ENCODE assay signal across 8 cellular contexts in the genomic region with DNA sequence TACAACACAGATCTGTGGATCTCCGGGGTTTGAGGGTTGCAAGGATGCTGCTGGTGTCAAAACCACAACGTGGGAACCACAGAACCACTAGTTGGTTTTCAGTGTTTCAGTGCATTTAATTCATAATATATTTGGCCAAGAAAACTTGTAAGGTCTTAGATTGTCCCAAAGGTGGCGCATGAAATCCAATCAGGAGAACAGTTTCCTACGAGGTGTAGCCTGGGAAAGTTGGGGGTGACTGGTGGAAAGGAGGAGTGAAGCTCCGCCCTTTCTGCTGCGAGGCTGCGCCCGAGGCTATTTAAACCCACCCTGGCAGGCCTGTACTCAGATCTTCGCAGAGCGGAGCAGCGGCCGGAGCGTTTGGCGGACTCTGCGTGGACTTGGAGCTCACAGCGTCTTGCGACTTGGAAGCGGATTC. TPM values are rescaled to one million over a fixed set of nuclear protein-coding genes. Genes with fewer than 3 reads are reported as not detected.
DNase-seq lines count a peak whose midpoint lies in the region; ATAC-seq and TF ChIP-seq lines count a peak whose summit lies in the region.
"Not testable (repeated sequence)": the region's sequence is repeated elsewhere in the genome, so short reads cannot be mapped to it uniquely, and the experiment has no call there.

No MANE protein-coding gene starts in this region.

- DNase-seq in AG09309 (ENCODE audit: low read depth), result not testable (repeated sequence)
- peak; percentile 54 for DNase-seq in HCT116 (ENCODE audit: low read depth, low spot score)
- DNase-seq in SK-N-DZ (ENCODE audit: low spot score), result peak; percentile 88
- peak; percentile 27 for DNase-seq in activated T-cell treated with anti-CD3 and anti-CD28 coated beads for 48 hours (ENCODE audit: low read depth)
- DNase-seq in central memory CD8-positive, alpha-beta T cell (ENCODE audit: low spot score in 2 of 2), result peak; percentile 32 to 48
- DNase-seq in heart right ventricle, result peak; percentile 39 to 47
- DNase-seq in mesenteric fat pad (ENCODE audit: low spot score), result peak; percentile 97
- peak; percentile 39 for DNase-seq in stimulated activated CD4-positive, alpha-beta T cell treated with anti-CD3 and anti-CD28 coated beads, Interleukin-1b, Interleukin-23, amount 100 ng/mL, for 48 hours

- TF ChIP-seq CTCF in AG09309 (IDR thresholded peaks at IDR 0.05; ENCODE audit: control insufficient read depth, insufficient read depth, low read depth, low read length, missing control alignments), result peak; percentile 8
- peak; percentile 27 to 30 (median 28); a peak in 3 of 6 replicates for TF ChIP-seq CTCF in HCT116 (IDR thresholded peaks at IDR 0.05 in 2 of 3, conservative IDR thresholded peaks at IDR 0.05 in 1 of 3; ENCODE audit: borderline replicate concordance in 1 of 3, insufficient read depth in 1 of 3, low read depth in 2 of 3, low read length in 2 of 3)
- TF ChIP-seq CTCF in heart right ventricle (IDR thresholded peaks at IDR 0.05), result peak in 1 of 9 donors; percentile 8

- H3K36me3 ChIP-seq in HCT116 (ENCODE audit: control insufficient read depth in 1 of 2, insufficient read depth in 2 of 2, low read length in 2 of 2); heart right ventricle: not testable (repeated sequence)

- H4K20me1 ChIP-seq in HCT116 (ENCODE audit: insufficient read depth), result not testable (repeated sequence)

- 0 out of 2 replicates have a peak overlapping the region, but pooled peaks have one; percentile 15 for H3K4me2 ChIP-seq in HCT116 (ENCODE audit: low read length)

- WGBS in heart right ventricle, 2 donors, result 73 to 74% methylated on average over 18 of the region's 18 CpGs

- RAD21 ChIA-PET in HCT116 (lab: Charles Lee; ENCODE audit: low non-redundant PET in 1 of 2, low total read pairs in 2 of 2, uncharacterized antibody in 2 of 2, unreplicated experiment in 2 of 2), result not testable (repeated sequence)

- TF ChIP-seq POLR2A in HCT116 (IDR thresholded peaks at IDR 0.05; ENCODE audit: borderline replicate concordance, extremely low read depth, insufficient read depth, insufficient read length), result not testable (repeated sequence)

- ATAC-seq in HCT116; central memory CD8-positive, alpha-beta T cell (replicated peaks; ENCODE audit: extremely low read depth, poor library complexity, severe bottlenecking); heart right ventricle: not testable (repeated sequence)

- H3K27me3 Mint-ChIP-seq in central memory CD8-positive, alpha-beta T cell, result peaks cover 19% of the 10 kb centered on the region

- not testable (repeated sequence) for BruUV-seq in HCT116 (replicated peaks; lab: Mats Ljungman, UMichigan)

- CTCF ChIA-PET in HCT116 (lab: Charles Lee), result interaction anchor here (1.6 kb wide), 1 partner anchor 666 kb away, joined by 6 read pairs; no protein-coding TSS in a partner anchor

- H3K27ac Mint-ChIP-seq in central memory CD8-positive, alpha-beta T cell (ENCODE audit: low read depth), result not testable (repeated sequence)

- not testable (repeated sequence) for H3K9me3 ChIP-seq in HCT116 (ENCODE audit: control insufficient read depth in 1 of 2, insufficient read depth in 1 of 2, low read depth in 1 of 2, low read length in 2 of 2); heart right ventricle

- H3K79me2 ChIP-seq in HCT116 (ENCODE audit: insufficient read depth, low read length), result not testable (repeated sequence)

- TF ChIP-seq RAD21 in HCT116 (IDR thresholded peaks at IDR 0.05; ENCODE audit: low read depth), result peak; percentile 67

- POLR2A ChIA-PET in HCT116 (lab: Charles Lee), result not testable (repeated sequence)

- H3K27ac ChIP-seq in HCT116 (ENCODE audit: low read depth, low read length); heart right ventricle: not testable (repeated sequence)

- H3K4me1 ChIP-seq in HCT116 (ENCODE audit: control insufficient read depth in 1 of 2, insufficient read depth in 2 of 2, low read length in 2 of 2); heart right ventricle: not testable (repeated sequence)

- H3K9me3 Mint-ChIP-seq in central memory CD8-positive, alpha-beta T cell, result not testable (repeated sequence)

- H3K4me1 Mint-ChIP-seq in central memory CD8-positive, alpha-beta T cell, result not testable (repeated sequence)

- not testable (repeated sequence) for H3K9me2 ChIP-seq in HCT116 (ENCODE audit: insufficient read depth)

- H3K9ac ChIP-seq in HCT116 (ENCODE audit: low read length), result not testable (repeated sequence)

- not testable (repeated sequence) for H3K4me3 ChIP-seq in AG09309 (ENCODE audit: control insufficient read depth, low read depth, low read length); HCT116 (replicated peaks in 1 of 2; ENCODE audit: low read depth in 1 of 2, low read length in 2 of 2); heart right ventricle

- not testable (repeated sequence) for H3K27me3 ChIP-seq in HCT116 (ENCODE audit: insufficient read depth, low read length)
- H3K27me3 ChIP-seq in heart right ventricle, result peaks cover 0 to 26% (median 11%) of the 10 kb centered on the region in 7 donors

- H2AFZ ChIP-seq in HCT116 (ENCODE audit: low read depth, low read length, poor library complexity, severe bottlenecking), result peak overlapping the region; percentile 54

- H3K36me3 Mint-ChIP-seq in central memory CD8-positive, alpha-beta T cell (ENCODE audit: insufficient read depth), result not testable (repeated sequence)

- not testable (repeated sequence) for H3K4me3 Mint-ChIP-seq in central memory CD8-positive, alpha-beta T cell

- intact Hi-C loops in HCT116 (cut with micrococcal nuclease); heart right ventricle (cut with DNase I): not testable (repeated sequence)

RNA-seq across cellular contexts. Expression of a gene that starts 27.3 kb away (rescaled TPM):
- 118 TPM for total RNA-seq in HCT116 (2021; ENCODE audit: unreplicated experiment)
- polyA plus RNA-seq in HCT116 (2012), result 66.5 and 89.2 TPM in 2 replicates
- 129 and 140 TPM in 2 replicates for polyA plus RNA-seq in SK-N-DZ (2014; cell fraction: cytosol; rRNA removed)
- 53.8 and 77.2 TPM in 2 replicates for polyA plus RNA-seq in SK-N-DZ (2014; cell fraction: nucleus; rRNA removed)
- 10 to 100 TPM; 35.5 to 57.3 (median 44.4) TPM for total RNA-seq in heart right ventricle
- polyA plus RNA-seq in heart right ventricle, result 10 to 100 TPM; 21.6 to 66.9 TPM
- total RNA-seq in mesenteric fat pad, result 50.3 TPM
